In the genomic region with DNA sequence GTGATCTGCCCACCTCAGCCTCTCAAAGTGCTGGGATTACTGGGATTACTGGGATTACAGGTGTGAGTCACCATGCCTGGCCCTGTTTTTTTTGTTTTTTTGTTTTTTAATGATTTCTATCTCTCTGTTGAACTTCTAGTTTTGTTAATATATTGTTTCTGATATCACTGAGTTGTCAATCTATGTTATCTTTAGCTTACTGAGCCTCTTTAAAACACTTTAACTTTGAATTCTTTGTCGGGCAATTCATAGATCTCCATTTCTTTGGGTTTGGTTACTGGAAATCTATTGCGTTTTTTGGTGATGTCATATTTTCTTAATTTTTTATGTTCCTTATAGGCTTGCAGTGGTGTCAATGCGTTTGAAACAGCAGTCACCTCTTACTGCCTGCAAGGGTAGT, we compare ENCODE assay signal across 17 cellular contexts. TPM values are rescaled to one million over a fixed set of nuclear protein-coding genes. Genes with fewer than 3 reads are reported as not detected.
A peak's percentile ranks its signal among the peaks of the same experiment; 100 is the strongest.
DNase-seq lines count a peak whose midpoint lies in the region; ATAC-seq and TF ChIP-seq lines count a peak whose summit lies in the region.
"Had no signal": no experiment of that assay in that cellular context is flagged by ENCODE, and none has a peak within 500 bp of the region (broad histone marks: within the 10 kb centered on the region; RNA-seq: fewer than 3 reads in every experiment).

No MANE protein-coding gene starts in this region.

- ATAC-seq in T-helper 17 cell (no peak), HG02870 (IDR thresholded peaks at IDR 0.05; ENCODE audit: unreplicated experiment) (no peak)
- ATAC-seq: CD8-positive, alpha-beta T cell; GM12878; HCT116 had no signal

- no CpG with 5 or more reads among the region's 3 CpGs for WGBS in neuronal stem cell (ENCODE audit: extremely low coverage in 2 of 2, insufficient read length in 2 of 2, insufficient replicate concordance in 1 of 2), 2 donors

- no peaks in the 10 kb centered on the region for H3K9me2 ChIP-seq in Karpas-422 (replicated peaks; ENCODE audit: insufficient read depth, low read length)

- H3K27me3 ChIP-seq in neuronal stem cell (ENCODE audit: control insufficient read depth in 3 of 3, insufficient read depth in 3 of 3, low read depth in 1 of 3, low read length in 3 of 3) (no peaks in the 10 kb centered on the region), Karpas-422 (ENCODE audit: low read length) (no peaks in the 10 kb centered on the region)

- POLR2A ChIA-PET in HEK293 (lab: Yijun Ruan, JAX) = no interaction called here

- H3K4me2 ChIP-seq in neuronal stem cell (ENCODE audit: insufficient read depth, low read length, poor library complexity, severe bottlenecking) (no peak overlapping the region), Karpas-422 (ENCODE audit: low read depth, low read length, poor library complexity, severe bottlenecking) (no peak overlapping the region)

- no peaks in the 10 kb centered on the region for H4K20me1 ChIP-seq in Karpas-422 (ENCODE audit: insufficient read depth, low read depth, low read length)

- no peak overlapping the region for H4K91ac ChIP-seq in neuronal stem cell (ENCODE audit: low read depth, low read length, poor library complexity)

- H3K79me1 ChIP-seq in neuronal stem cell (ENCODE audit: low read depth, low read length) = peaks cover 2% of the 10 kb centered on the region

- H3K9ac ChIP-seq in neuronal stem cell (ENCODE audit: low read depth, low read length, poor library complexity) (no peak overlapping the region), Karpas-422 (ENCODE audit: low read length) (no peak overlapping the region)
- H3K9ac ChIP-seq: GM23248 had no signal

- H2AFZ ChIP-seq in neuronal stem cell (ENCODE audit: low read length) (no peak overlapping the region), Karpas-422 (ENCODE audit: low read length) (no peak overlapping the region)
- H2AFZ ChIP-seq: GM23248 had no signal

- H3K27me3 Mint-ChIP-seq in T-helper 17 cell = no peaks in the 10 kb centered on the region

- no peak overlapping the region for H3K4me3 ChIP-seq in HEK293 (ENCODE audit: low read depth, low read length)
- no peak overlapping the region for H3K4me3 ChIP-seq in neuronal stem cell (ENCODE audit: low read length in 2 of 2)
- no peak overlapping the region for H3K4me3 ChIP-seq in Karpas-422 (ENCODE audit: low read length)
- H3K4me3 ChIP-seq: GM12878, GM23248 had no signal

- H4K8ac ChIP-seq in neuronal stem cell (ENCODE audit: low read depth, low read length) = no peak overlapping the region

- H3K79me2 ChIP-seq in Karpas-422 (ENCODE audit: low read length) = peaks cover 7% of the 10 kb centered on the region; the same call in 1 of the 2 replicates

- H2BK12ac ChIP-seq in neuronal stem cell (ENCODE audit: low read length) = peak overlapping the region; percentile 63

- H2AK5ac ChIP-seq in neuronal stem cell (ENCODE audit: low read depth, low read length) = no peak overlapping the region

- H3K14ac ChIP-seq in neuronal stem cell (ENCODE audit: low read length) = no peak overlapping the region

- no peaks in the 10 kb centered on the region for H3K4me1 ChIP-seq in HEK293 (ENCODE audit: control insufficient read depth, insufficient read depth, low read length)
- no peaks in the 10 kb centered on the region for H3K4me1 ChIP-seq in neuronal stem cell (ENCODE audit: control insufficient read depth in 2 of 2, insufficient read depth in 1 of 2, low read depth in 1 of 2, low read length in 2 of 2)
- no peaks in the 10 kb centered on the region for H3K4me1 ChIP-seq in Karpas-422 (ENCODE audit: low read length)
- H3K4me1 ChIP-seq: Caco-2 had no signal

- H3K9me3 ChIP-seq in HEK293 (ENCODE audit: control insufficient read depth, insufficient read depth, low read depth, low read length) = no peaks in the 10 kb centered on the region
- H3K9me3 ChIP-seq in T-helper 17 cell (ENCODE audit: control insufficient read depth, low read length, poor library complexity, severe bottlenecking) = peaks cover 4% of the 10 kb centered on the region
- peaks cover 5 to 14% of the 10 kb centered on the region in 2 donors for H3K9me3 ChIP-seq in neuronal stem cell (replicated peaks in 1 of 2; ENCODE audit: control insufficient read depth in 2 of 2, insufficient read depth in 1 of 2, low read depth in 1 of 2, low read length in 2 of 2)
- H3K9me3 ChIP-seq in Karpas-422 (ENCODE audit: low read length) = peaks cover 3% of the 10 kb centered on the region

- H3K23ac ChIP-seq in neuronal stem cell (ENCODE audit: low read depth, low read length, poor library complexity) = no peak overlapping the region

- peaks cover 4% of the 10 kb centered on the region for H3K36me3 Mint-ChIP-seq in T-helper 17 cell (ENCODE audit: low read depth)

- TF ChIP-seq CTCF in HEK293 (tag by site-specific recombination; IDR thresholded peaks at IDR 0.05) = no peak

- H2BK15ac ChIP-seq in neuronal stem cell (ENCODE audit: low read length) = no peak overlapping the region

- CTCF ChIA-PET in HEK293 (lab: Yijun Ruan, JAX) = no interaction called here

- no peak overlapping the region for H3K4me3 Mint-ChIP-seq in T-helper 17 cell
- H3K4me3 Mint-ChIP-seq: CD8-positive, alpha-beta T cell; HFFc6 had no signal

- H3K27ac ChIP-seq in HEK293 (ENCODE audit: extremely low read depth, low read depth, low read length) (no peak overlapping the region), neuronal stem cell (replicated peaks; ENCODE audit: low read length) (no peak overlapping the region), Karpas-422 (ENCODE audit: low read length) (no peak overlapping the region)
- H3K27ac ChIP-seq: GM23248 had no signal

- H3K4me1 Mint-ChIP-seq in T-helper 17 cell = peaks cover 7% of the 10 kb centered on the region

- DNase-seq in T-helper 17 cell (no peak), neuronal stem cell (ENCODE audit: low spot score) (no peak), Karpas-422 (no peak), hypothalamus (lab: John Stamatoyannopoulos, UW) (no peak)
- DNase-seq: C1 segment of cervical spinal cord; Caco-2; CD8-positive, alpha-beta T cell; DMS153; DND-41; GM23248; H7; HFFc6 had no signal

- no peak overlapping the region for H2BK5ac ChIP-seq in neuronal stem cell (ENCODE audit: low read length)

- H3K36me3 ChIP-seq in HEK293 (ENCODE audit: control insufficient read depth in 2 of 2, insufficient read depth in 1 of 2, low read length in 2 of 2) (no peaks in the 10 kb centered on the region; a peak in 1 of 3 replicates), neuronal stem cell (replicated peaks in 1 of 2; ENCODE audit: control insufficient read depth in 2 of 2, insufficient read depth in 2 of 2, low read length in 2 of 2) (peaks cover 0 to 4% of the 10 kb centered on the region in 2 donors), Karpas-422 (ENCODE audit: insufficient read depth, low read length) (no peaks in the 10 kb centered on the region)

- peak overlapping the region; percentile 1 for H3K27ac Mint-ChIP-seq in T-helper 17 cell
- H3K27ac Mint-ChIP-seq: CD8-positive, alpha-beta T cell; HFFc6 had no signal

- no peak overlapping the region for H2BK120ac ChIP-seq in neuronal stem cell (ENCODE audit: low read depth, low read length)

- no peak overlapping the region for H3K4ac ChIP-seq in neuronal stem cell (ENCODE audit: low read length)

- H3K18ac ChIP-seq in neuronal stem cell (ENCODE audit: low read length) = no peak overlapping the region

TF ChIP-seq in HEK293, 187 proteins besides CTCF, POLR2A, EP300 and RAD21 (continues in another document):
- no peak for TF ChIP-seq ZNF138 (tag by site-specific recombination; IDR thresholded peaks at IDR 0.05; ENCODE audit: borderline replicate concordance)
- TF ChIP-seq, protein P1, sequence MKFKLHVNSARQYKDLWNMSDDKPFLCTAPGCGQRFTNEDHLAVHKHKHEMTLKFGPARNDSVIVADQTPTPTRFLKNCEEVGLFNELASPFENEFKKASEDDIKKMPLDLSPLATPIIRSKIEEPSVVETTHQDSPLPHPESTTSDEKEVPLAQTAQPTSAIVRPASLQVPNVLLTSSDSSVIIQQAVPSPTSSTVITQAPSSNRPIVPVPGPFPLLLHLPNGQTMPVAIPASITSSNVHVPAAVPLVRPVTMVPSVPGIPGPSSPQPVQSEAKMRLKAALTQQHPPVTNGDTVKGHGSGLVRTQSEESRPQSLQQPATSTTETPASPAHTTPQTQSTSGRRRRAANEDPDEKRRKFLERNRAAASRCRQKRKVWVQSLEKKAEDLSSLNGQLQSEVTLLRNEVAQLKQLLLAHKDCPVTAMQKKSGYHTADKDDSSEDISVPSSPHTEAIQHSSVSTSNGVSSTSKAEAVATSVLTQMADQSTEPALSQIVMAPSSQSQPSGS (tag by site-specific recombination; IDR thresholded peaks at IDR 0.05; ENCODE audit: low read depth) = peak; percentile 14; the same call in 1 of the 2 replicates
- no peak for TF ChIP-seq ZNF214 (tag by site-specific recombination; IDR thresholded peaks at IDR 0.05; ENCODE audit: borderline replicate concordance)
- TF ChIP-seq ZNF843 (tag by site-specific recombination; IDR thresholded peaks at IDR 0.05) = no peak

RNA-seq across cellular contexts. Expression of a gene that starts 9.2 kb away (rescaled TPM):
- 10 to 100 TPM in 1 of 2 donors, 1 to 10 TPM in 1; 9.9 to 22.2 TPM for total RNA-seq in T-helper 17 cell
- 5.0 TPM for polyA plus RNA-seq in neuronal stem cell (2013, experiment 1 of 2)
- 4.3 TPM for polyA plus RNA-seq in neuronal stem cell (2013, experiment 2 of 2)
- total RNA-seq in Karpas-422 (2014; rRNA removed; shearing (Covaris generic); ENCODE audit: low replicate concordance) = 9.1 and 34.7 TPM in 2 replicates
- total RNA-seq: A172, GM23248 had no signal

RNA-seq across cellular contexts. Expression of a gene that starts 30.7 kb away (rescaled TPM):
- total RNA-seq in T-helper 17 cell = 100 to 1,000 TPM; 185 to 188 TPM
- polyA plus RNA-seq in neuronal stem cell (2013, experiment 1 of 2) = 91.4 TPM
- 95.0 TPM for polyA plus RNA-seq in neuronal stem cell (2013, experiment 2 of 2)
- total RNA-seq in Karpas-422 (2014; rRNA removed; shearing (Covaris generic); ENCODE audit: low replicate concordance) = 271 and 300 TPM in 2 replicates
